8 cellular contexts compared by ENCODE assay signal in genomic region chr6:44017307-44017706, GRCh38.
DNase-seq lines count a peak whose midpoint lies in the region; ATAC-seq and TF ChIP-seq lines count a peak whose summit lies in the region.
"Not testable (repeated sequence)": the region's sequence is repeated elsewhere in the genome, so short reads cannot be mapped to it uniquely, and the experiment has no call there.

No MANE protein-coding gene starts in this region.

- not testable (repeated sequence) for H3K9me3 Mint-ChIP-seq in WTC11; activated naive CD4-positive, alpha-beta T cell treated with anti-CD3 and anti-CD28 coated beads, Interleukin-2, amount 10 ng/mL, durations not matched to agents 7 days and 5 days
- H3K9me3 Mint-ChIP-seq in brain = peaks cover 7 to 26% (median 22%) of the 10 kb centered on the region in 5 experiments

- H3K4me1 ChIP-seq in ACC112 (ENCODE audit: control insufficient read depth, insufficient read depth, low read length, unreplicated experiment) (peaks cover 33% of the 10 kb centered on the region), osteoblast (ENCODE audit: insufficient read depth, low read length) (peaks cover 24% of the 10 kb centered on the region)
- not testable (repeated sequence) for H3K4me1 ChIP-seq in RWPE2 (ENCODE audit: insufficient read depth, poor library complexity, severe bottlenecking); sigmoid colon; uterus

- not testable (repeated sequence) for TF ChIP-seq CTCF in RWPE2 (IDR thresholded peaks at IDR 0.05; ENCODE audit: poor library complexity, severe bottlenecking); WTC11 (IDR thresholded peaks at IDR 0.05); brain (conservative IDR thresholded peaks at IDR 0.05); osteoblast (IDR thresholded peaks at IDR 0.05; ENCODE audit: extremely low read depth, low read depth, low read length); sigmoid colon (IDR thresholded peaks at IDR 0.05); uterus (IDR thresholded peaks at IDR 0.05)

- WGBS in sigmoid colon, 2 donors = 94 to 95% methylated on average over 3 of the region's 3 CpGs

- intact Hi-C loops in sigmoid colon (cut with DNase I); uterus (cut with DNase I; ENCODE audit: low total_unique reads): not testable (repeated sequence)

- not testable (repeated sequence) for H3K36me3 ChIP-seq in ACC112 (ENCODE audit: insufficient read depth, low read length); RWPE2 (ENCODE audit: low read depth); osteoblast (ENCODE audit: insufficient read depth, low read length); sigmoid colon; uterus

- TF ChIP-seq POLR2A in sigmoid colon (IDR thresholded peaks at IDR 0.05); uterus (IDR thresholded peaks at IDR 0.05): not testable (repeated sequence)

- CTCF ChIA-PET in WTC11 (lab: Charles Lee) = interaction anchor here (1.3 kb wide), 1 partner anchor 45 kb away, joined by 3 read pairs; no protein-coding TSS in a partner anchor
- CTCF ChIA-PET in activated naive CD4-positive, alpha-beta T cell treated with anti-CD3 and anti-CD28 coated beads, Interleukin-2, amount 10 ng/mL, durations not matched to agents 7 days and 5 days (lab: Charles Lee) = not testable (repeated sequence)

- peaks cover 10% of the 10 kb centered on the region for H3K4me1 Mint-ChIP-seq in WTC11
- H3K4me1 Mint-ChIP-seq in activated naive CD4-positive, alpha-beta T cell treated with anti-CD3 and anti-CD28 coated beads, Interleukin-2, amount 10 ng/mL, durations not matched to agents 7 days and 5 days = not testable (repeated sequence)
- peaks cover 34% of the 10 kb centered on the region for H3K4me1 Mint-ChIP-seq in brain

- DNase-seq in RWPE2 (ENCODE audit: low spot score); WTC11 (ENCODE audit: low spot score); osteoblast (ENCODE audit: insufficient read length, low spot score, missing footprints); uterus: not testable (repeated sequence)
- DNase-seq in activated naive CD4-positive, alpha-beta T cell treated with anti-CD3 and anti-CD28 coated beads, Interleukin-2, amount 10 ng/mL, durations not matched to agents 7 days and 5 days = peak; percentile 7
- peak; percentile 37 for DNase-seq in sigmoid colon

- H3K27ac ChIP-seq in ACC112 (ENCODE audit: low read depth, low read length) = peak overlapping the region; percentile 85
- H3K27ac ChIP-seq in RWPE2 (ENCODE audit: poor library complexity, severe bottlenecking) = peak overlapping the region; percentile 26
- peak overlapping the region; percentile 77 for H3K27ac ChIP-seq in osteoblast (ENCODE audit: low read depth, low read length)
- not testable (repeated sequence) for H3K27ac ChIP-seq in sigmoid colon
- peak overlapping the region; percentile 1 to 55 for H3K27ac ChIP-seq in uterus

- not testable (repeated sequence) for H3K4me3 Mint-ChIP-seq in WTC11; activated naive CD4-positive, alpha-beta T cell treated with anti-CD3 and anti-CD28 coated beads, Interleukin-2, amount 10 ng/mL, durations not matched to agents 7 days and 5 days
- H3K4me3 Mint-ChIP-seq in brain = peak overlapping the region in 2 of 5 experiments; percentile 50 to 62

- POLR2A ChIA-PET in WTC11 (lab: Charles Lee) = not testable (repeated sequence)

- not testable (repeated sequence) for H3K36me3 Mint-ChIP-seq in WTC11; activated naive CD4-positive, alpha-beta T cell treated with anti-CD3 and anti-CD28 coated beads, Interleukin-2, amount 10 ng/mL, durations not matched to agents 7 days and 5 days; brain

- H4K20me1 ChIP-seq in osteoblast (ENCODE audit: insufficient read depth, low read length) = not testable (repeated sequence)

- H3K4me2 ChIP-seq in osteoblast (ENCODE audit: insufficient read depth, low read length) = not testable (repeated sequence)

- H3K9me3 ChIP-seq in RWPE2 (ENCODE audit: severe bottlenecking) (peaks cover 15% of the 10 kb centered on the region), osteoblast (ENCODE audit: low read depth, low read length) (peaks cover 13% of the 10 kb centered on the region)
- H3K9me3 ChIP-seq in sigmoid colon, uterus: not testable (repeated sequence)

- H3K27me3 ChIP-seq in ACC112 (ENCODE audit: insufficient read depth, low read length); RWPE2 (ENCODE audit: insufficient read depth, poor library complexity, severe bottlenecking); osteoblast (ENCODE audit: insufficient read depth, low read length); sigmoid colon; uterus: not testable (repeated sequence)

- H3K4me3 ChIP-seq in ACC112 (ENCODE audit: low read depth, low read length); RWPE2 (ENCODE audit: severe bottlenecking); osteoblast (ENCODE audit: insufficient read depth, low read length); sigmoid colon; uterus: not testable (repeated sequence)

- ATAC-seq in RWPE2 (ENCODE audit: low read depth); WTC11: not testable (repeated sequence)

- H3K27me3 Mint-ChIP-seq in WTC11 (ENCODE audit: low read depth); brain: not testable (repeated sequence)
- H3K27me3 Mint-ChIP-seq in activated naive CD4-positive, alpha-beta T cell treated with anti-CD3 and anti-CD28 coated beads, Interleukin-2, amount 10 ng/mL, durations not matched to agents 7 days and 5 days = peaks cover 42% of the 10 kb centered on the region

- TF ChIP-seq EP300 in sigmoid colon (IDR thresholded peaks at IDR 0.05) = not testable (repeated sequence)

- H3K79me2 ChIP-seq in ACC112 (ENCODE audit: control insufficient read depth, insufficient read depth, low read length, unreplicated experiment); osteoblast (ENCODE audit: insufficient read depth, low read length): not testable (repeated sequence)

- H3K27ac Mint-ChIP-seq in WTC11; activated naive CD4-positive, alpha-beta T cell treated with anti-CD3 and anti-CD28 coated beads, Interleukin-2, amount 10 ng/mL, durations not matched to agents 7 days and 5 days: not testable (repeated sequence)
- peak overlapping the region in 3 of 5 experiments; percentile 81 to 99 (median 90) for H3K27ac Mint-ChIP-seq in brain

- not testable (repeated sequence) for H2AFZ ChIP-seq in ACC112 (ENCODE audit: low read length, unreplicated experiment); osteoblast (ENCODE audit: low read length)

TF ChIP-seq in WTC11, 78 proteins besides CTCF, POLR2A, EP300 and RAD21:
- peak; percentile 76 for TF ChIP-seq ZNF317 (CRISPR knock-in tag; IDR thresholded peaks at IDR 0.05; ENCODE audit: borderline replicate concordance, low read depth)
